Comparison of ENCODE assay signal across 16 cellular contexts in genomic region chr5:132943362-132944022, GRCh38. TPM values are rescaled to one million over a fixed set of nuclear protein-coding genes. Genes with fewer than 3 reads are reported as not detected.
DNase-seq lines count a peak whose midpoint lies in the region; ATAC-seq, FAIRE-seq and TF ChIP-seq lines count a peak whose summit lies in the region.
"Had no signal": no experiment of that assay in that cellular context is flagged by ENCODE, and none has a peak within 500 bp of the region (broad histone marks: within the 10 kb centered on the region; RNA-seq: fewer than 3 reads in every experiment).

No MANE protein-coding gene starts in this region.

- peaks cover 0 to 9% of the 10 kb centered on the region in 2 experiments; a peak in 4 of 5 replicates for H3K36me3 ChIP-seq in HepG2 (replicated peaks in 1 of 2; ENCODE audit: control insufficient read depth in 1 of 2, insufficient read depth in 2 of 2, low read length in 2 of 2)

- POLR2A ChIA-PET in activated CD4-positive, alpha-beta T cell treated with anti-CD3 and anti-CD28 coated beads for 36 hours (lab: Charles Lee) = interaction anchor here (1.1 kb wide), 1 partner anchor 16 kb away, joined by 4 read pairs; no protein-coding TSS in a partner anchor
- POLR2A ChIA-PET in HepG2 (lab: Yijun Ruan, JAX) = interaction anchor here (0.8 kb wide), 1 partner anchor 73 kb away, joined by 3 read pairs; no protein-coding TSS in a partner anchor

- intact Hi-C loops in activated CD4-positive, alpha-beta T cell treated with anti-CD3 and anti-CD28 coated beads for 36 hours (cut with DNase I, micrococcal nuclease) = no loop called here
- intact Hi-C loops in left ventricle myocardium superior (cut with micrococcal nuclease) = no loop called here
- intact Hi-C loops in right cardiac atrium (cut with DNase I) = no loop called here
- intact Hi-C loops in HepG2 (cut with micrococcal nuclease; ENCODE audit: unreplicated experiment) = no loop called here

- TF ChIP-seq CTCF in HepG2 (CRISPR knock-in tag; IDR thresholded peaks at IDR 0.05) = no peak

- H3K79me2 ChIP-seq in HepG2 (ENCODE audit: insufficient read depth, low read length) = peaks cover 89% of the 10 kb centered on the region

- H3K27me3 ChIP-seq in right cardiac atrium (ENCODE audit: control insufficient read depth, insufficient read depth) (no peaks in the 10 kb centered on the region), HepG2 (ENCODE audit: control insufficient read depth in 1 of 2, insufficient read depth in 2 of 2, low read length in 2 of 2) (no peaks in the 10 kb centered on the region)

- no peak for ATAC-seq in activated CD4-positive, alpha-beta T cell treated with anti-CD3 and anti-CD28 coated beads for 36 hours
- ATAC-seq in left ventricle myocardium superior (peak; percentile 35), right cardiac atrium (no peak), HepG2 (no peak), HG03521 (IDR thresholded peaks at IDR 0.05; ENCODE audit: unreplicated experiment) (no peak), GM21447 (IDR thresholded peaks at IDR 0.05; ENCODE audit: unreplicated experiment) (no peak), HG02870 (IDR thresholded peaks at IDR 0.05; ENCODE audit: unreplicated experiment) (no peak)

- no peak for TF ChIP-seq POLR2A in HepG2 (IDR thresholded peaks at IDR 0.05; ENCODE audit: insufficient read depth in 1 of 2, low read depth in 2 of 2, low read length in 2 of 2)

- WGBS in right cardiac atrium = 69% methylated on average over 3 of the region's 3 CpGs
- 94% methylated on average over 3 of the region's 3 CpGs for WGBS in HepG2 (ENCODE audit: low lambda C conversion rate)

- H3K27ac ChIP-seq in right cardiac atrium (ENCODE audit: low read length) = no peak overlapping the region
- no peak overlapping the region for H3K27ac ChIP-seq in HepG2 (ENCODE audit: extremely low read length, insufficient read depth, low read length)
- H3K27ac ChIP-seq: 22Rv1 had no signal

- in situ Hi-C loops in HepG2 (cut with HindIII; ENCODE audit: extremely low pct_ligation_motif_present, low pct_unique_long_range_greater_than_20kb) = no loop called here

- no peak overlapping the region for H3K9ac ChIP-seq in HepG2 (ENCODE audit: insufficient read depth, low read depth, low read length)

- H3K27me3 Mint-ChIP-seq in activated CD4-positive, alpha-beta T cell treated with anti-CD3 and anti-CD28 coated beads for 36 hours = no peaks in the 10 kb centered on the region
- H3K27me3 Mint-ChIP-seq: CD8-positive, alpha-beta memory T cell had no signal

- CTCF ChIA-PET in activated CD4-positive, alpha-beta T cell treated with anti-CD3 and anti-CD28 coated beads for 36 hours (lab: Charles Lee) = interaction anchor here (1.2 to 1.6 kb wide), 2 partner anchors 8 to 38 kb away, joined by 3 read pairs; no protein-coding TSS in a partner anchor
- CTCF ChIA-PET in HepG2 (lab: Yijun Ruan, JAX; ENCODE audit: low intra/inter-chr PET ratio, low total read pairs) = no interaction called here

- H3K4me2 ChIP-seq in HepG2 (ENCODE audit: low read depth, low read length) = no peak overlapping the region

- no peak overlapping the region for H2AFZ ChIP-seq in HepG2 (ENCODE audit: low read length)

- no peak for TF ChIP-seq RAD21 in HepG2 (CRISPR knock-in tag; IDR thresholded peaks at IDR 0.05)

- TF ChIP-seq EP300 in HepG2 (IDR thresholded peaks at IDR 0.05; ENCODE audit: low read depth in 2 of 2, low read length in 2 of 2) (no peak), HepG2 (CRISPR knock-in tag; IDR thresholded peaks at IDR 0.05; ENCODE audit: borderline replicate concordance) (no peak)

- TSS peak; percentile 10 for BruUV-seq in HepG2 (replicated peaks; lab: Mats Ljungman, UMichigan)

- peaks cover 38% of the 10 kb centered on the region for H3K4me1 Mint-ChIP-seq in activated CD4-positive, alpha-beta T cell treated with anti-CD3 and anti-CD28 coated beads for 36 hours

- peaks cover 56% of the 10 kb centered on the region for H4K20me1 ChIP-seq in HepG2 (ENCODE audit: insufficient read depth, low read length)

- H3K9me3 Mint-ChIP-seq in activated CD4-positive, alpha-beta T cell treated with anti-CD3 and anti-CD28 coated beads for 36 hours (ENCODE audit: low read depth) = no peaks in the 10 kb centered on the region
- H3K9me3 Mint-ChIP-seq: CD14-positive monocyte; CD8-positive, alpha-beta memory T cell had no signal

- no peak for FAIRE-seq in HepG2 (lab: Jason Lieb, UNC)
- FAIRE-seq: GM19239, H1 had no signal

- H3K4me1 ChIP-seq in right cardiac atrium (ENCODE audit: control insufficient read depth, insufficient read depth, low read length) (peaks cover 19% of the 10 kb centered on the region), HepG2 (ENCODE audit: insufficient read depth, low read length) (peaks cover 33% of the 10 kb centered on the region)
- H3K4me1 ChIP-seq: HAP-1 had no signal

- H3K9me3 ChIP-seq in right cardiac atrium (ENCODE audit: control insufficient read depth, low read length) (no peaks in the 10 kb centered on the region), HepG2 (ENCODE audit: low read length) (no peaks in the 10 kb centered on the region)
- H3K9me3 ChIP-seq: HAP-1 had no signal

- H3K27ac Mint-ChIP-seq in activated CD4-positive, alpha-beta T cell treated with anti-CD3 and anti-CD28 coated beads for 36 hours = peak overlapping the region; percentile 25

- H3K36me3 Mint-ChIP-seq in activated CD4-positive, alpha-beta T cell treated with anti-CD3 and anti-CD28 coated beads for 36 hours (ENCODE audit: low read depth) = peaks cover 10% of the 10 kb centered on the region

- no peak for DNase-seq in activated CD4-positive, alpha-beta T cell treated with anti-CD3 and anti-CD28 coated beads for 36 hours
- DNase-seq in activated CD4-positive, alpha-beta T cell treated with anti-CD3 and anti-CD28 coated beads, Interleukin-2, amount 50 U/mL, for 4 hours = no peak
- DNase-seq in left ventricle myocardium superior = no peak
- DNase-seq in right cardiac atrium = no peak
- DNase-seq in HepG2 (ENCODE audit: low spot score) = no peak
- DNase-seq: CD8-positive, alpha-beta memory T cell; DMS53; GF-D8 had no signal

- H3K4me3 ChIP-seq in right cardiac atrium (ENCODE audit: low read length) (no peak overlapping the region), HepG2 (replicated peaks in 1 of 3; ENCODE audit: insufficient read depth in 1 of 3, low read depth in 2 of 3, low read length in 3 of 3) (no peak overlapping the region)
- H3K4me3 ChIP-seq: HAP-1 had no signal

- no peak overlapping the region for H3K4me3 Mint-ChIP-seq in activated CD4-positive, alpha-beta T cell treated with anti-CD3 and anti-CD28 coated beads for 36 hours
- H3K4me3 Mint-ChIP-seq: CD14-positive monocyte had no signal

TF ChIP-seq in HepG2, 621 proteins besides CTCF, POLR2A, EP300 and RAD21:
- TF ChIP-seq ZSCAN12 (CRISPR knock-in tag; IDR thresholded peaks at IDR 0.05) (no peak), ZNF253 (CRISPR knock-in tag; IDR thresholded peaks at IDR 0.05; ENCODE audit: borderline replicate concordance) (no peak), DDIT3 (CRISPR knock-in tag; IDR thresholded peaks at IDR 0.05) (no peak), HOMEZ (CRISPR knock-in tag; IDR thresholded peaks at IDR 0.05; ENCODE audit: low read depth) (no peak), RORA (CRISPR knock-in tag; IDR thresholded peaks at IDR 0.05) (no peak), ZNF282 (IDR thresholded peaks at IDR 0.05; ENCODE audit: partially characterized antibody) (no peak)

RNA-seq across cellular contexts. Expression of gene AFF4, which starts 19.9 kb away (rescaled TPM):
- total RNA-seq in activated CD4-positive, alpha-beta T cell treated with anti-CD3 and anti-CD28 coated beads for 36 hours = 10 to 100 TPM; 20.9 to 29.3 TPM
- total RNA-seq in left ventricle myocardium superior (33.0 TPM), right cardiac atrium (10 to 100 TPM; 37.3 to 61.0 (median 40.2) TPM), HepG2 (2016; rRNA removed; fragmentation: Illumina TruSeq; extraction: Trizol) (22.1 and 30.5 TPM in 2 replicates)
- polyA plus RNA-seq in right cardiac atrium (8.3 TPM), HepG2 (2011; rRNA removed) (17.6 and 25.5 TPM in 2 replicates)
- 5.8 and 6.3 TPM in 2 replicates for total RNA-seq in HepG2 (2016; cell fraction: cytosol; rRNA removed; fragmentation: Illumina TruSeq; extraction: Trizol; ENCODE audit: low read depth)
- 20.3 and 29.1 TPM in 2 replicates for total RNA-seq in HepG2 (2016; cell fraction: insoluble cytoplasmic fraction; rRNA removed; fragmentation: Illumina TruSeq; extraction: Trizol)
- 11.4 and 13.2 TPM in 2 replicates for total RNA-seq in HepG2 (2016; cell fraction: membrane; rRNA removed; fragmentation: Illumina TruSeq; extraction: Trizol)
- 31.6 and 33.9 TPM in 2 replicates for total RNA-seq in HepG2 (2016; cell fraction: nucleus; rRNA removed; fragmentation: Illumina TruSeq; extraction: Trizol)
- polyA plus RNA-seq in HepG2 (2011; cell fraction: cytosol; rRNA removed) = 10.5 and 13.5 TPM in 2 replicates
- polyA plus RNA-seq in HepG2 (2011; cell fraction: nucleus; rRNA removed) = 35.0 and 37.1 TPM in 2 replicates
- polyA plus RNA-seq in HepG2 (2012) = 23.2 and 24.0 TPM in 2 replicates
- polyA plus RNA-seq in HepG2 (2016; cell fraction: cytosol; fragmentation: Illumina TruSeq; extraction: Trizol; ENCODE audit: low read depth) = 0.45 and 0.51 TPM in 2 replicates
- polyA plus RNA-seq in HepG2 (2016; cell fraction: insoluble cytoplasmic fraction; fragmentation: Illumina TruSeq; extraction: Trizol; ENCODE audit: low read depth) = 17.9 and 19.3 TPM in 2 replicates
- polyA plus RNA-seq in HepG2 (2016; cell fraction: membrane; fragmentation: Illumina TruSeq; extraction: Trizol; ENCODE audit: low read depth) = 1.7 and 2.3 TPM in 2 replicates
- polyA plus RNA-seq in HepG2 (2016; cell fraction: nucleus; fragmentation: Illumina TruSeq; extraction: Trizol; ENCODE audit: insufficient read depth, low read depth) = 25.1 and 25.2 TPM in 2 replicates
- polyA minus RNA-seq in HepG2 (2011; rRNA and poly(A)+ RNA removed; ENCODE audit: low replicate concordance) = 48.3 and 48.6 TPM in 2 replicates
- 37.9 and 54.2 TPM in 2 replicates for polyA minus RNA-seq in HepG2 (2011; cell fraction: cytosol; rRNA and poly(A)+ RNA removed)
- 83.2 and 95.5 TPM in 2 replicates for polyA minus RNA-seq in HepG2 (2011; cell fraction: nucleus; rRNA and poly(A)+ RNA removed)
